29 cellular contexts compared by ENCODE assay signal in genomic region chr10:79430506-79430905, GRCh38. TPM values are rescaled to one million over a fixed set of nuclear protein-coding genes. Genes with fewer than 3 reads are reported as not detected.
A peak's percentile ranks its signal among the peaks of the same experiment; 100 is the strongest.
DNase-seq lines count a peak whose midpoint lies in the region; ATAC-seq, FAIRE-seq and TF ChIP-seq lines count a peak whose summit lies in the region.
"Had no signal": no experiment of that assay in that cellular context is flagged by ENCODE, and none has a peak within 500 bp of the region (broad histone marks: within the 10 kb centered on the region; RNA-seq: fewer than 3 reads in every experiment).

No MANE protein-coding gene starts in this region.

- H3K27ac Mint-ChIP-seq in brain (peak overlapping the region in 3 of 5 experiments; percentile 36 to 84 (median 48)), glutamatergic neuron (ENCODE audit: unreplicated experiment) (no peak overlapping the region)
- H3K27ac Mint-ChIP-seq: activated CD4-positive, alpha-beta memory T cell treated with anti-CD3 and anti-CD28 coated beads for 36 hours; activated naive CD4-positive, alpha-beta T cell treated with anti-CD3 and anti-CD28 coated beads, Interleukin-2, amount 50 U/mL, for 24 hours; activated T-helper 1 cell treated with anti-CD3 and anti-CD28 coated beads, Interleukin-12 subunit alpha, Interleukin-12 subunit beta, Interleukin-2, Interleukin-4 antibody, amounts not matched to agents 30 ng/mL and 10 ng/mL and 1 ng/mL, durations not matched to agents 14 hours and 24 hours and 36 hours; T-helper 1 cell treated with Interleukin-12 subunit alpha and Interleukin-12 subunit beta and Interleukin-4 antibody, amounts not matched to agents 30 μg/mL and 1 μg/mL, for 36 hours; type B pancreatic cell had no signal

- no peak overlapping the region for H3K4me3 Mint-ChIP-seq in brain
- no peak overlapping the region for H3K4me3 Mint-ChIP-seq in glutamatergic neuron (ENCODE audit: unreplicated experiment)
- H3K4me3 Mint-ChIP-seq: activated CD4-positive, alpha-beta memory T cell treated with anti-CD3 and anti-CD28 coated beads for 36 hours; activated naive CD4-positive, alpha-beta T cell treated with anti-CD3 and anti-CD28 coated beads, Interleukin-2, amount 50 U/mL, for 24 hours; activated T-helper 1 cell treated with anti-CD3 and anti-CD28 coated beads, Interleukin-12 subunit alpha, Interleukin-12 subunit beta, Interleukin-2, Interleukin-4 antibody, amounts not matched to agents 30 ng/mL and 10 ng/mL and 1 ng/mL, durations not matched to agents 14 hours and 24 hours and 36 hours; stimulated activated naive CD8-positive, alpha-beta T cell treated with anti-CD3 and anti-CD28 coated beads, Interleukin-15, amount 100 ng/mL, for 72 hours; T-helper 1 cell treated with Interleukin-12 subunit alpha and Interleukin-12 subunit beta and Interleukin-4 antibody, amounts not matched to agents 30 μg/mL and 1 μg/mL, for 36 hours; type B pancreatic cell had no signal

- H3K4me1 Mint-ChIP-seq in brain (peaks cover 38% of the 10 kb centered on the region), glutamatergic neuron (ENCODE audit: low read depth, unreplicated experiment) (peaks cover 10% of the 10 kb centered on the region)
- H3K4me1 Mint-ChIP-seq: activated naive CD4-positive, alpha-beta T cell treated with anti-CD3 and anti-CD28 coated beads, Interleukin-2, amount 50 U/mL, for 24 hours had no signal

- no peak for TF ChIP-seq POLR2A in uterus (IDR thresholded peaks at IDR 0.05)

- H3K27me3 ChIP-seq in uterus: no peaks in the 10 kb centered on the region
- H3K27me3 ChIP-seq: heart right ventricle had no signal

- DNase-seq in glutamatergic neuron (peak; percentile 19), sciatic nerve (ENCODE audit: low spot score) (peak; percentile 49), uterus (peak in 1 of 2 donors; percentile 17), SIG-M5 treated with dmso at 0.1 percent for 504 hours (lab: John Stamatoyannopoulos, UW; ENCODE audit: unreplicated experiment) (no peak), RCC 7860 (ENCODE audit: low spot score) (no peak), foreskin fibroblast (no peak)
- DNase-seq: activated CD4-positive, alpha-beta memory T cell treated with anti-CD3 and anti-CD28 coated beads for 36 hours; activated CD8-positive, alpha-beta memory T cell treated with anti-CD3 and anti-CD28 coated beads, Interleukin-2, amount 50 U/mL, for 4 hours; dermis blood vessel endothelial cell; heart right ventricle; left cardiac atrium; mesendoderm; NCI-H1417 treated with DMSO at 0.1 percent for 48 hours; NCI-H2081 treated with DMSO at 0.1 percent for 48 hours; NCI-H226; NCI-H748 treated with DMSO at 0.1 percent for 48 hours; nucleus accumbens; RPMI8226; stimulated activated naive CD8-positive, alpha-beta T cell treated with anti-CD3 and anti-CD28 coated beads, Interleukin-15, amount 100 ng/mL, for 72 hours had no signal

- H3K9me3 ChIP-seq in uterus: no peaks in the 10 kb centered on the region
- H3K9me3 ChIP-seq: heart right ventricle had no signal

- H3K9me3 Mint-ChIP-seq in brain (peaks cover 0 to 7% (median 0%) of the 10 kb centered on the region in 5 experiments), glutamatergic neuron (ENCODE audit: unreplicated experiment) (peaks cover 2% of the 10 kb centered on the region)
- H3K9me3 Mint-ChIP-seq: activated CD4-positive, alpha-beta memory T cell treated with anti-CD3 and anti-CD28 coated beads for 36 hours; activated naive CD4-positive, alpha-beta T cell treated with anti-CD3 and anti-CD28 coated beads, Interleukin-2, amount 50 U/mL, for 24 hours; activated T-helper 1 cell treated with anti-CD3 and anti-CD28 coated beads, Interleukin-12 subunit alpha, Interleukin-12 subunit beta, Interleukin-2, Interleukin-4 antibody, amounts not matched to agents 30 ng/mL and 10 ng/mL and 1 ng/mL, durations not matched to agents 14 hours and 24 hours and 36 hours; T-helper 1 cell treated with Interleukin-12 subunit alpha and Interleukin-12 subunit beta and Interleukin-4 antibody, amounts not matched to agents 30 μg/mL and 1 μg/mL, for 36 hours had no signal

- intact Hi-C loops in sciatic nerve (cut with DNase I): no loop called here
- intact Hi-C loops in uterus (cut with DNase I; ENCODE audit: low total_unique reads): no loop called here

- no peak for ATAC-seq in sciatic nerve
- ATAC-seq: activated CD4-positive, CD25-positive, alpha-beta regulatory T cell treated with anti-CD3 and anti-CD28 coated beads, Interleukin-2, amount 50 U/mL, for 24 hours; GM12878; heart right ventricle; left cardiac atrium; stimulated activated naive CD8-positive, alpha-beta T cell treated with anti-CD3 and anti-CD28 coated beads, Interleukin-15, amount 100 ng/mL, for 72 hours had no signal

- H3K4me1 ChIP-seq in uterus: peaks cover 23 to 31% of the 10 kb centered on the region in 2 donors

- no peak for FAIRE-seq in RCC 7860 (lab: Jason Lieb, UNC)
- FAIRE-seq: GM12878, TTC549 had no signal

- TF ChIP-seq CTCF in brain (conservative IDR thresholded peaks at IDR 0.05) (no peak), glutamatergic neuron (IDR thresholded peaks at IDR 0.05; ENCODE audit: partially characterized antibody, unreplicated experiment) (no peak), uterus (IDR thresholded peaks at IDR 0.05) (no peak), foreskin fibroblast (IDR thresholded peaks at IDR 0.05; ENCODE audit: low read depth, low read length) (no peak)

- H3K27me3 Mint-ChIP-seq in brain (peaks cover 4% of the 10 kb centered on the region), glutamatergic neuron (ENCODE audit: unreplicated experiment) (peaks cover 5% of the 10 kb centered on the region)
- H3K27me3 Mint-ChIP-seq: activated CD4-positive, alpha-beta memory T cell treated with anti-CD3 and anti-CD28 coated beads for 36 hours; activated naive CD4-positive, alpha-beta T cell treated with anti-CD3 and anti-CD28 coated beads, Interleukin-2, amount 50 U/mL, for 24 hours; stimulated activated naive CD8-positive, alpha-beta T cell treated with anti-CD3 and anti-CD28 coated beads, Interleukin-15, amount 100 ng/mL, for 72 hours; type B pancreatic cell had no signal

- H3K36me3 Mint-ChIP-seq in brain (peaks cover 34% of the 10 kb centered on the region), glutamatergic neuron (ENCODE audit: unreplicated experiment) (peaks cover 6% of the 10 kb centered on the region)
- H3K36me3 Mint-ChIP-seq: activated CD4-positive, alpha-beta memory T cell treated with anti-CD3 and anti-CD28 coated beads for 36 hours had no signal

- H3K4me3 ChIP-seq in uterus: no peak overlapping the region
- no peak overlapping the region for H3K4me3 ChIP-seq in foreskin fibroblast (ENCODE audit: low read depth in 1 of 2, low read length in 2 of 2)
- H3K4me3 ChIP-seq: GM12878, heart right ventricle, SK-N-MC had no signal

- no peaks in the 10 kb centered on the region for H3K36me3 ChIP-seq in uterus

- H3K27ac ChIP-seq in uterus: peak overlapping the region; percentile 95 to 99
- H3K27ac ChIP-seq: C4-2B, SK-N-MC had no signal

RNA-seq across cellular contexts. Expression of gene ZCCHC24, which starts 14.9 kb away (rescaled TPM):
- 38.1 TPM for polyA plus RNA-seq in brain (ENCODE audit: insufficient read depth, low read depth, low replicate concordance)
- total RNA-seq in glutamatergic neuron (ENCODE audit: unreplicated experiment) (3.0 TPM), sciatic nerve (150 TPM), uterus (100 to 1,000 TPM in 1 of 4 donors, 10 to 100 TPM in 3; 32.8 to 122 (median 37.7) TPM)

Comparison
In these comparisons a context has a peak if more than half of its experiments do, and no peak if none do; other contexts are left out.
1. DNase-seq: peak in glutamatergic neuron (single experiment) and sciatic nerve (single experiment); none in SIG-M5 treated with dmso at 0.1 percent for 504 hours (single experiment), RCC 7860 (single experiment) and foreskin fibroblast (0 of 2).